36 cellular contexts compared by ENCODE assay signal in the genomic region with DNA sequence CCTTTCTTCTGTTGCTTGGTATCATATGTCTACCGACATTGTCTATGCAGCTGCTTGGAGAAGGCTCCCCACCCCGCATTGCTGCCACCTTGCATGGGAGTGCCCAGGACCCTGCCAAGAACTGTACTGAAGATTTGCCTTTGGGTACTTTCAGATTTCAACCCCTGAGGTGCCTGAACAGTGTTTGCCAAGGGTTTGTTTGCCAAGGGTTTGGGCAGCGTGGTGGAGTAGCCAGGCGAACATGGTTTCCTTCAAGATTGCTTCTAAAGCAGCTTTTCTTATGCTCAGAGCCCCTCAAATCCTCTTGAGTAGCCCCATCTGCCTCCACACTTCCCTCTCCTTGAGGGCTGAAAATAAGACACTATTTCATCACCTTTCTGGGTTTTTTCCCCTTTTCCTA.
"Had no signal": no experiment of that assay in that cellular context is flagged by ENCODE, and none has a peak within 500 bp of the region (broad histone marks: within the 10 kb centered on the region; RNA-seq: fewer than 3 reads in every experiment).

No MANE protein-coding gene starts in this region.

- H3K27me3 ChIP-seq: body of pancreas had no signal

- ATAC-seq: activated CD8-positive, alpha-beta T cell treated with anti-CD3 and anti-CD28 coated beads for 36 hours; activated naive CD4-positive, alpha-beta T cell treated with anti-CD3 and anti-CD28 coated beads, Interleukin-2, amount 50 U/mL, for 72 hours; activated T-cell treated with anti-CD3 and anti-CD28 coated beads, Interleukin-2, amount 50 U/mL, for 4 hours; activated T-cell treated with anti-CD3 and anti-CD28 coated beads, Interleukin-2, amount 50 U/mL, for 72 hours; activated T-helper 17 cell treated with anti-CD3 and anti-CD28 coated beads, Interleukin-2, amount 50 U/mL, for 72 hours; body of pancreas had no signal

- H3K4me1 Mint-ChIP-seq: activated CD4-positive, alpha-beta T cell treated with anti-CD3 and anti-CD28 coated beads, Interleukin-2, amount 10 ng/mL, durations not matched to agents 24 days and 14 days; activated naive CD8-positive, alpha-beta T cell treated with anti-CD3 and anti-CD28 coated beads for 36 hours; activated T-helper 17 cell treated with anti-CD3 and anti-CD28 coated beads, Interleukin-2, amount 50 U/mL, for 72 hours had no signal

- H3K36me3 ChIP-seq: adrenal gland, brain microvascular endothelial cell, breast epithelium had no signal

- H3K4me3 Mint-ChIP-seq: activated B cell treated with CpG ODN at 0.5 μM for 24 hours; activated CD4-positive, alpha-beta memory T cell treated with anti-CD3 and anti-CD28 coated beads for 36 hours; activated CD4-positive, alpha-beta T cell treated with anti-CD3 and anti-CD28 coated beads, Interleukin-2, amount 10 ng/mL, durations not matched to agents 24 days and 14 days; activated CD8-positive, alpha-beta T cell treated with anti-CD3 and anti-CD28 coated beads for 36 hours; activated naive CD4-positive, alpha-beta T cell treated with anti-CD3 and anti-CD28 coated beads for 36 hours; activated naive CD8-positive, alpha-beta T cell treated with anti-CD3 and anti-CD28 coated beads for 36 hours; activated T-cell treated with anti-CD3 and anti-CD28 coated beads, Interleukin-2, amount 50 U/mL, for 4 hours; activated T-cell treated with anti-CD3 and anti-CD28 coated beads, Interleukin-2, amount 50 U/mL, for 72 hours; activated T-helper 1 cell treated with anti-CD3 and anti-CD28 coated beads, Interleukin-12 subunit alpha, Interleukin-12 subunit beta, Interleukin-2, Interleukin-4 antibody, amounts not matched to agents 30 ng/mL and 10 ng/mL and 1 ng/mL, durations not matched to agents 14 hours and 24 hours and 36 hours; activated T-helper 17 cell treated with anti-CD3 and anti-CD28 coated beads, Interleukin-2, amount 50 U/mL, for 72 hours; T-helper 1 cell treated with Interleukin-12 subunit alpha and Interleukin-12 subunit beta and Interleukin-4 antibody, amounts not matched to agents 30 μg/mL and 1 μg/mL, for 36 hours; T-helper 2 cell treated with Interferon-gamma antibody and Interleukin-4, amounts not matched to agents 5 μg/mL and 100 μg/mL, for 36 hours had no signal

- H3K4me1 ChIP-seq: adrenal gland, body of pancreas, breast epithelium had no signal

- H3K36me3 Mint-ChIP-seq: activated CD4-positive, alpha-beta memory T cell treated with anti-CD3 and anti-CD28 coated beads for 36 hours; activated naive CD4-positive, alpha-beta T cell treated with anti-CD3 and anti-CD28 coated beads, Interleukin-2, amount 50 U/mL, for 72 hours; activated naive CD8-positive, alpha-beta T cell treated with anti-CD3 and anti-CD28 coated beads for 36 hours had no signal

- H3K9me3 Mint-ChIP-seq: activated B cell treated with CpG ODN at 0.5 μM for 24 hours; activated CD4-positive, alpha-beta memory T cell treated with anti-CD3 and anti-CD28 coated beads for 36 hours; activated CD4-positive, alpha-beta T cell treated with anti-CD3 and anti-CD28 coated beads, Interleukin-2, amount 10 ng/mL, durations not matched to agents 24 days and 14 days; activated CD8-positive, alpha-beta T cell treated with anti-CD3 and anti-CD28 coated beads for 36 hours; activated naive CD4-positive, alpha-beta T cell treated with anti-CD3 and anti-CD28 coated beads for 36 hours; activated naive CD4-positive, alpha-beta T cell treated with anti-CD3 and anti-CD28 coated beads, Interleukin-2, amount 50 U/mL, for 72 hours; activated naive CD8-positive, alpha-beta T cell treated with anti-CD3 and anti-CD28 coated beads for 36 hours; activated T-cell treated with anti-CD3 and anti-CD28 coated beads, Interleukin-2, amount 50 U/mL, for 4 hours; activated T-cell treated with anti-CD3 and anti-CD28 coated beads, Interleukin-2, amount 50 U/mL, for 72 hours; activated T-helper 1 cell treated with anti-CD3 and anti-CD28 coated beads, Interleukin-12 subunit alpha, Interleukin-12 subunit beta, Interleukin-2, Interleukin-4 antibody, amounts not matched to agents 30 ng/mL and 10 ng/mL and 1 ng/mL, durations not matched to agents 14 hours and 24 hours and 36 hours; activated T-helper 17 cell treated with anti-CD3 and anti-CD28 coated beads, Interleukin-2, amount 50 U/mL, for 72 hours; T-helper 1 cell treated with Interleukin-12 subunit alpha and Interleukin-12 subunit beta and Interleukin-4 antibody, amounts not matched to agents 30 μg/mL and 1 μg/mL, for 36 hours; T-helper 2 cell treated with Interferon-gamma antibody and Interleukin-4, amounts not matched to agents 5 μg/mL and 100 μg/mL, for 36 hours had no signal

- H3K27ac Mint-ChIP-seq: activated B cell treated with CpG ODN at 0.5 μM for 24 hours; activated CD4-positive, alpha-beta memory T cell treated with anti-CD3 and anti-CD28 coated beads for 36 hours; activated CD4-positive, alpha-beta T cell treated with anti-CD3 and anti-CD28 coated beads, Interleukin-2, amount 10 ng/mL, durations not matched to agents 24 days and 14 days; activated CD8-positive, alpha-beta T cell treated with anti-CD3 and anti-CD28 coated beads for 36 hours; activated naive CD4-positive, alpha-beta T cell treated with anti-CD3 and anti-CD28 coated beads for 36 hours; activated naive CD4-positive, alpha-beta T cell treated with anti-CD3 and anti-CD28 coated beads, Interleukin-2, amount 50 U/mL, for 72 hours; activated naive CD8-positive, alpha-beta T cell treated with anti-CD3 and anti-CD28 coated beads for 36 hours; activated T-cell treated with anti-CD3 and anti-CD28 coated beads, Interleukin-2, amount 50 U/mL, for 72 hours; activated T-helper 1 cell treated with anti-CD3 and anti-CD28 coated beads, Interleukin-12 subunit alpha, Interleukin-12 subunit beta, Interleukin-2, Interleukin-4 antibody, amounts not matched to agents 30 ng/mL and 10 ng/mL and 1 ng/mL, durations not matched to agents 14 hours and 24 hours and 36 hours; activated T-helper 17 cell treated with anti-CD3 and anti-CD28 coated beads, Interleukin-2, amount 50 U/mL, for 72 hours; T-helper 1 cell treated with Interleukin-12 subunit alpha and Interleukin-12 subunit beta and Interleukin-4 antibody, amounts not matched to agents 30 μg/mL and 1 μg/mL, for 36 hours; T-helper 2 cell treated with Interferon-gamma antibody and Interleukin-4, amounts not matched to agents 5 μg/mL and 100 μg/mL, for 36 hours had no signal

- H3K4me3 ChIP-seq: adrenal gland, body of pancreas, breast epithelium had no signal

- H3K9me3 ChIP-seq: adrenal gland, body of pancreas, breast epithelium had no signal

- FAIRE-seq: astrocyte, TTC549 had no signal

- DNase-seq: activated B cell treated with CpG ODN at 0.5 μM for 24 hours; activated CD4-positive, alpha-beta memory T cell treated with anti-CD3 and anti-CD28 coated beads for 36 hours; activated CD4-positive, alpha-beta T cell treated with anti-CD3 and anti-CD28 coated beads for 4 hours; activated CD4-positive, alpha-beta T cell treated with anti-CD3 and anti-CD28 coated beads, Interleukin-2, amount 10 ng/mL, durations not matched to agents 24 days and 14 days; activated CD4-positive, alpha-beta T cell treated with anti-CD3 and anti-CD28 coated beads, Interleukin-2, amount 50 U/mL, for 1 hour; activated CD4-positive, alpha-beta T cell treated with anti-CD3 and anti-CD28 coated beads, Interleukin-2, amount 50 U/mL, for 4 hours; activated CD4-positive, CD25-positive, alpha-beta regulatory T cell treated with anti-CD3 and anti-CD28 coated beads, Interleukin-2, amount 50 U/mL, for 72 hours; activated CD8-positive, alpha-beta memory T cell treated with anti-CD3 and anti-CD28 coated beads, Interleukin-2, amount 50 U/mL, for 4 hours; activated CD8-positive, alpha-beta T cell treated with anti-CD3 and anti-CD28 coated beads for 36 hours; activated effector memory CD4-positive, alpha-beta T cell treated with anti-CD3 and anti-CD28 coated beads, Interleukin-2, amount 50 U/mL, for 16 hours; activated gamma-delta T cell treated with Interleukin-2 at 50 U/mL for 16 hours; activated naive CD4-positive, alpha-beta T cell; activated naive CD4-positive, alpha-beta T cell treated with anti-CD3 and anti-CD28 coated beads for 36 hours; activated naive CD4-positive, alpha-beta T cell treated with anti-CD3 and anti-CD28 coated beads, Interleukin-2, amount 50 U/mL, for 16 hours; activated naive CD8-positive, alpha-beta T cell treated with anti-CD3 and anti-CD28 coated beads for 36 hours; activated T-cell treated with anti-CD3 and anti-CD28 coated beads for 4 hours; activated T-cell treated with anti-CD3 and anti-CD28 coated beads, Interleukin-2, amount 50 U/mL, for 1 hour; activated T-cell treated with anti-CD3 and anti-CD28 coated beads, Interleukin-2, amount 50 U/mL, for 4 hours; activated T-cell treated with anti-CD3 and anti-CD28 coated beads, Interleukin-2, amount 50 U/mL, for 72 hours; adrenal gland; amniotic stem cell; aorta; body of pancreas; brain microvascular endothelial cell; central memory CD4-positive, alpha-beta T cell; T-helper 2 cell; T-helper 9 cell had no signal

- H3K27ac ChIP-seq: adrenal gland, body of pancreas, brain microvascular endothelial cell, breast epithelium, VCaP had no signal
